ENCODE assay signal across 8 cellular contexts in the genomic region with DNA sequence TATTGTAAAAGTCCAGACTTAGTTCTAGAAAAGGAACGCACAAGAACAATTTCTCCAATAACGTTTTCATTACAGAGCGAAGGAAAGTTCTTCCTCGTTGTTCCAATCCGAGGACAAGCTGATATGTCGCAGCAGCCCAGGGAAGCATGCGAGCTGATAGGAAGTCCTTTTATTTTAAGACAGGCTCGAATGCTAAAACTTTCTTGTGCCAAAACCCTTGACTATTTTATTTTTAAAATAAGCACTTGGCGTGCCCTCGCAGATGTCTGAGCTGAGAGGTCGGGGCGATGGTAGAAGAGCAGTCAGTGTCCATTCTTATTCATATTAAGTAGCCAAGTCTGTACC. TPM values are rescaled to one million over a fixed set of nuclear protein-coding genes. Genes with fewer than 3 reads are reported as not detected.
DNase-seq lines count a peak whose midpoint lies in the region; ATAC-seq and TF ChIP-seq lines count a peak whose summit lies in the region.

No MANE protein-coding gene starts in this region.

- H3K27me3 ChIP-seq in GM23338 (ENCODE audit: insufficient read depth), result peaks cover 47% of the 10 kb centered on the region
- no peaks in the 10 kb centered on the region for H3K27me3 ChIP-seq in rectal smooth muscle tissue (ENCODE audit: control insufficient read depth, insufficient read depth, low read length)

- TF ChIP-seq CTCF in GM23338 (conservative IDR thresholded peaks at IDR 0.05; ENCODE audit: low read depth in 2 of 2), result no peak
- no peak for TF ChIP-seq CTCF in VCaP (conservative IDR thresholded peaks at IDR 0.05)
- no peak for TF ChIP-seq CTCF in mucosa of descending colon (IDR thresholded peaks at IDR 0.05)

- no peaks in the 10 kb centered on the region for H3K9me3 Mint-ChIP-seq in GM23338

- no peaks in the 10 kb centered on the region for H3K36me3 Mint-ChIP-seq in GM23338 (ENCODE audit: low read depth)

- no peaks in the 10 kb centered on the region for H3F3A ChIP-seq in GM23338 (replicated peaks; ENCODE audit: low read depth)

- H3K27me3 Mint-ChIP-seq in GM23338 (ENCODE audit: insufficient read depth, low read depth, poor library complexity), result peaks cover 2% of the 10 kb centered on the region

- no peak overlapping the region for H3K27ac Mint-ChIP-seq in GM23338

- H2AFZ ChIP-seq in GM23338, result peak overlapping the region; percentile 98

- H3K4me2 ChIP-seq in GM23338, result peak overlapping the region; percentile 88

- H3K79me2 ChIP-seq in GM23338 (replicated peaks; ENCODE audit: insufficient read depth), result no peaks in the 10 kb centered on the region

- peak overlapping the region; percentile 85 for H3K4me3 Mint-ChIP-seq in GM23338

- H3K4me3 ChIP-seq in GM23338, result peak overlapping the region; percentile 94
- H3K4me3 ChIP-seq in rectal smooth muscle tissue (ENCODE audit: low read length), result peak overlapping the region; percentile 83
- no peak overlapping the region for H3K4me3 ChIP-seq in mucosa of descending colon

- H3K4me1 ChIP-seq in GM23338 (ENCODE audit: insufficient read depth) (peaks cover 12% of the 10 kb centered on the region; the same call in 1 of the 2 replicates), rectal smooth muscle tissue (ENCODE audit: control insufficient read depth, insufficient read depth, low read length) (peaks cover 14% of the 10 kb centered on the region), mucosa of descending colon (ENCODE audit: low read depth) (no peaks in the 10 kb centered on the region)

- DNase-seq in GM23338 (ENCODE audit: low spot score) (no peak), Right ventricle myocardium superior (peak; percentile 40), RPMI8226 (no peak), mucosa of descending colon (no peak)

- no peaks in the 10 kb centered on the region for H4K20me1 ChIP-seq in GM23338 (replicated peaks; ENCODE audit: insufficient read depth)

- no peak overlapping the region for H3K27ac ChIP-seq in GM23338 (ENCODE audit: low read depth)
- peak overlapping the region; percentile 61 for H3K27ac ChIP-seq in VCaP
- peak overlapping the region; percentile 76 for H3K27ac ChIP-seq in rectal smooth muscle tissue (ENCODE audit: low read depth, low read length)

- no peaks in the 10 kb centered on the region for H3K9me3 ChIP-seq in mucosa of descending colon

- ATAC-seq in GM23338, result no peak
- ATAC-seq in Right ventricle myocardium superior (ENCODE audit: poor library complexity), result peak; percentile 51
- ATAC-seq in HG02840 (IDR thresholded peaks at IDR 0.05; ENCODE audit: low FRiP score, unreplicated experiment), result no peak
- ATAC-seq in HG03354 (IDR thresholded peaks at IDR 0.05; ENCODE audit: poor library complexity, severe bottlenecking, unreplicated experiment), result no peak
- ATAC-seq in mucosa of descending colon, result no peak

- H3K9ac ChIP-seq in rectal smooth muscle tissue (ENCODE audit: low read length), result no peak overlapping the region

- no peaks in the 10 kb centered on the region for H3K9me2 ChIP-seq in GM23338 (ENCODE audit: insufficient read depth)

- intact Hi-C loops in Right ventricle myocardium superior (cut with DNase I), result loop anchor here (10.0 kb wide), 1 partner anchor 46 kb away; no protein-coding TSS in a partner anchor
- intact Hi-C loops in mucosa of descending colon (cut with DNase I, micrococcal nuclease), result no loop called here

- H3K36me3 ChIP-seq in GM23338 (ENCODE audit: insufficient read depth) (no peaks in the 10 kb centered on the region), rectal smooth muscle tissue (ENCODE audit: control insufficient read depth, insufficient read depth, low read length) (no peaks in the 10 kb centered on the region), mucosa of descending colon (ENCODE audit: low read depth) (no peaks in the 10 kb centered on the region)

- H3K4me1 Mint-ChIP-seq in GM23338, result peaks cover 20% of the 10 kb centered on the region

TF ChIP-seq in GM23338, 12 proteins besides CTCF, POLR2A, EP300 and RAD21:
- TF ChIP-seq, protein P1, sequence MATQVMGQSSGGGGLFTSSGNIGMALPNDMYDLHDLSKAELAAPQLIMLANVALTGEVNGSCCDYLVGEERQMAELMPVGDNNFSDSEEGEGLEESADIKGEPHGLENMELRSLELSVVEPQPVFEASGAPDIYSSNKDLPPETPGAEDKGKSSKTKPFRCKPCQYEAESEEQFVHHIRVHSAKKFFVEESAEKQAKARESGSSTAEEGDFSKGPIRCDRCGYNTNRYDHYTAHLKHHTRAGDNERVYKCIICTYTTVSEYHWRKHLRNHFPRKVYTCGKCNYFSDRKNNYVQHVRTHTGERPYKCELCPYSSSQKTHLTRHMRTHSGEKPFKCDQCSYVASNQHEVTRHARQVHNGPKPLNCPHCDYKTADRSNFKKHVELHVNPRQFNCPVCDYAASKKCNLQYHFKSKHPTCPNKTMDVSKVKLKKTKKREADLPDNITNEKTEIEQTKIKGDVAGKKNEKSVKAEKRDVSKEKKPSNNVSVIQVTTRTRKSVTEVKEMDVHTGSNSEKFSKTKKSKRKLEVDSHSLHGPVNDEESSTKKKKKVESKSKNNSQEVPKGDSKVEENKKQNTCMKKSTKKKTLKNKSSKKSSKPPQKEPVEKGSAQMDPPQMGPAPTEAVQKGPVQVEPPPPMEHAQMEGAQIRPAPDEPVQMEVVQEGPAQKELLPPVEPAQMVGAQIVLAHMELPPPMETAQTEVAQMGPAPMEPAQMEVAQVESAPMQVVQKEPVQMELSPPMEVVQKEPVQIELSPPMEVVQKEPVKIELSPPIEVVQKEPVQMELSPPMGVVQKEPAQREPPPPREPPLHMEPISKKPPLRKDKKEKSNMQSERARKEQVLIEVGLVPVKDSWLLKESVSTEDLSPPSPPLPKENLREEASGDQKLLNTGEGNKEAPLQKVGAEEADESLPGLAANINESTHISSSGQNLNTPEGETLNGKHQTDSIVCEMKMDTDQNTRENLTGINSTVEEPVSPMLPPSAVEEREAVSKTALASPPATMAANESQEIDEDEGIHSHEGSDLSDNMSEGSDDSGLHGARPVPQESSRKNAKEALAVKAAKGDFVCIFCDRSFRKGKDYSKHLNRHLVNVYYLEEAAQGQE (IDR thresholded peaks at IDR 0.05; ENCODE audit: unreplicated experiment), result no peak
- TF ChIP-seq EZH2 (IDR thresholded peaks at IDR 0.05; ENCODE audit: low read depth, unreplicated experiment) (no peak), ZNF331 (CRISPR knock-in tag; IDR thresholded peaks at IDR 0.05; ENCODE audit: low read depth) (no peak), POLR2AphosphoS5 (IDR thresholded peaks at IDR 0.05; ENCODE audit: low read depth) (no peak), CREB1 (CRISPR knock-in tag; IDR thresholded peaks at IDR 0.05; ENCODE audit: low read depth) (no peak), EZH2phosphoT487 (IDR thresholded peaks at IDR 0.05; ENCODE audit: unreplicated experiment) (no peak), JUNB (IDR thresholded peaks at IDR 0.05; ENCODE audit: unreplicated experiment) (no peak)

RNA-seq across cellular contexts. Expression of a gene that starts 0.4 kb away (rescaled TPM):
- total RNA-seq in GM23338 (2014; rRNA removed; shearing (Covaris generic)), result 1.9 and 4.2 TPM in 2 replicates
- 1.5 and 2.4 TPM in 2 replicates for polyA plus RNA-seq in GM23338 (2016; fragmentation: Nextera tagmentation; extraction: Ambion mirVana)
- total RNA-seq in Right ventricle myocardium superior (65.5 TPM), mucosa of descending colon (10 to 100 TPM in 1 of 3 donors, 1 to 10 TPM in 2; 3.2 to 56.1 (median 5.5) TPM)
